In the genomic region with DNA sequence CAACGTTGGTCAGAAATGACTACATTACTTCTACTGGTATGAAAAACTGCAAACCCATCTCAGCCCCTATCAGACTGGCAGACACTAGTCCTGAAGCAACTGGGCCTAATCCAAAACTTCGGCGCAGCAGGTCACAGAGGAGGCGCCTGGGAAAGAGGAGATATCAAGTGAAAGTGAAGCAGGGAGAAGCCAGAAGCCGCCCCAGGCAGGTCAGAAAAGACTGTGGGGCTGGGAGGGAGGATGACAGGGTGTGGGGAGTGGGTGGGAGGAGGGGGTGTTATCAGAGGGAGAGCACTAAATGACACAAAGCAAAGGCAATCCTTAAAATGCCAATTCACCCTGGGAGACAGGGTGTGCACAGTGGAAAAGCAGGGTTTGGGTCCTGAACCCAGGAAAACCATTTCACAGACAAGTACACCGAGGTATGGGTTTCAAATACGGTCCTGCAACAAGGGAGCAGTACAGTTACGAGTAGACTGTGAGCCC, we compare ENCODE assay signal across 8 cellular contexts. TPM values are rescaled to one million over a fixed set of nuclear protein-coding genes. Genes with fewer than 3 reads are reported as not detected.
DNase-seq lines count a peak whose midpoint lies in the region; ATAC-seq and TF ChIP-seq lines count a peak whose summit lies in the region.

No MANE protein-coding gene starts in this region.

- H3K9me3 Mint-ChIP-seq in CD4-positive, CD25-positive, alpha-beta regulatory T cell, result no peaks in the 10 kb centered on the region

- peaks cover 16% of the 10 kb centered on the region for H3K4me1 ChIP-seq in CD4-positive, CD25-positive, alpha-beta regulatory T cell (ENCODE audit: control insufficient read depth, insufficient read depth, low read length, poor library complexity, severe bottlenecking)
- H3K4me1 ChIP-seq in adipocyte (ENCODE audit: control insufficient read depth, insufficient read depth, low read length) (peaks cover 31% of the 10 kb centered on the region), iPS-18a (ENCODE audit: control insufficient read depth, low read depth, low read length) (peaks cover 30% of the 10 kb centered on the region)

- peaks cover 18% of the 10 kb centered on the region for H3K36me3 Mint-ChIP-seq in CD4-positive, CD25-positive, alpha-beta regulatory T cell

- H3K27me3 Mint-ChIP-seq in CD4-positive, CD25-positive, alpha-beta regulatory T cell, result peaks cover 8% of the 10 kb centered on the region

- no peak for ATAC-seq in CD4-positive, CD25-positive, alpha-beta regulatory T cell (ENCODE audit: low read depth in 2 of 2)

- DNase-seq in CD4-positive, CD25-positive, alpha-beta regulatory T cell, result peak in 1 of 3 donors; percentile 2
- DNase-seq in LNCaP clone FGC (ENCODE audit: low read depth) (no peak), adipocyte (ENCODE audit: low read depth) (peak; percentile 56), COLO829 (ENCODE audit: low spot score) (no peak), HPDE6-E6E7 (ENCODE audit: extremely low spot score) (no peak), SW 1271 (lab: John Stamatoyannopoulos, UW) (no peak)
- peak; percentile 9 to 24 for DNase-seq in stimulated activated CD4-positive, alpha-beta T cell treated with anti-CD3 and anti-CD28 coated beads, Interleukin-2, amount 100 ng/mL, for 24 hours

- H3K4me3 ChIP-seq in CD4-positive, CD25-positive, alpha-beta regulatory T cell (ENCODE audit: low read depth, low read length), result peak overlapping the region; percentile 87
- H3K4me3 ChIP-seq in LNCaP clone FGC (ENCODE audit: low read depth, low read length) (peak overlapping the region; percentile 87), adipocyte (ENCODE audit: low read length) (peak overlapping the region; percentile 89), iPS-18a (ENCODE audit: low read length) (peak overlapping the region; percentile 90)

- peak overlapping the region; percentile 92 for H3K9ac ChIP-seq in adipocyte (ENCODE audit: low read length)
- H3K9ac ChIP-seq in iPS-18a (ENCODE audit: low read length), result peak overlapping the region; percentile 86

- TF ChIP-seq CTCF in LNCaP clone FGC (IDR thresholded peaks at IDR 0.05; ENCODE audit: control insufficient read depth, extremely low read depth, insufficient read depth), result no peak

- no peaks in the 10 kb centered on the region for H3K9me3 ChIP-seq in CD4-positive, CD25-positive, alpha-beta regulatory T cell (ENCODE audit: control insufficient read depth in 2 of 2, low read length in 2 of 2)
- H3K9me3 ChIP-seq in adipocyte (ENCODE audit: control insufficient read depth, low read length), result no peaks in the 10 kb centered on the region
- H3K9me3 ChIP-seq in iPS-18a (ENCODE audit: control insufficient read depth, low read depth, low read length), result no peaks in the 10 kb centered on the region

- peaks cover 18 to 49% (median 32%) of the 10 kb centered on the region in 4 donors for H3K4me1 Mint-ChIP-seq in CD4-positive, CD25-positive, alpha-beta regulatory T cell

- peaks cover 3% of the 10 kb centered on the region for H3K36me3 ChIP-seq in CD4-positive, CD25-positive, alpha-beta regulatory T cell (ENCODE audit: control insufficient read depth, insufficient read depth, low read length)
- peaks cover 3% of the 10 kb centered on the region for H3K36me3 ChIP-seq in adipocyte (ENCODE audit: control insufficient read depth, insufficient read depth, low read length, severe bottlenecking)
- H3K36me3 ChIP-seq in iPS-18a (ENCODE audit: control insufficient read depth, low read depth, low read length), result no peaks in the 10 kb centered on the region

- H3K4me3 Mint-ChIP-seq in CD4-positive, CD25-positive, alpha-beta regulatory T cell, result peak overlapping the region; percentile 90 to 97 (median 92)

- peak overlapping the region; percentile 87 for H3K27ac ChIP-seq in CD4-positive, CD25-positive, alpha-beta regulatory T cell (ENCODE audit: insufficient read depth, low read length, poor library complexity, severe bottlenecking)
- peak overlapping the region; percentile 60 for H3K27ac ChIP-seq in iPS-18a (ENCODE audit: low read length)

- peak overlapping the region; percentile 92 to 95 (median 93) for H3K27ac Mint-ChIP-seq in CD4-positive, CD25-positive, alpha-beta regulatory T cell

- no peaks in the 10 kb centered on the region for H3K27me3 ChIP-seq in CD4-positive, CD25-positive, alpha-beta regulatory T cell (ENCODE audit: control insufficient read depth, insufficient read depth, low read length)
- H3K27me3 ChIP-seq in adipocyte (replicated peaks; ENCODE audit: control insufficient read depth, insufficient read depth, low read length) (no peaks in the 10 kb centered on the region), iPS-18a (ENCODE audit: control insufficient read depth, insufficient read depth, low read length) (no peaks in the 10 kb centered on the region)

RNA-seq across cellular contexts. Expression of a gene that starts 0.7 kb away (rescaled TPM):
- total RNA-seq in CD4-positive, CD25-positive, alpha-beta regulatory T cell, result 31.5 TPM
- polyA plus RNA-seq in CD4-positive, CD25-positive, alpha-beta regulatory T cell, result 10 to 100 TPM; 42.3 to 63.2 (median 52.1) TPM

Comparison
In these comparisons a context has a peak if more than half of its experiments do, and no peak if none do; other contexts are left out.
1. DNase-seq: peak in adipocyte (single experiment) and stimulated activated CD4-positive, alpha-beta T cell treated with anti-CD3 and anti-CD28 coated beads, Interleukin-2, amount 100 ng/mL, for 24 hours (2 of 2); none in LNCaP clone FGC (single experiment), COLO829 (single experiment), HPDE6-E6E7 (single experiment) and SW 1271 (0 of 2).
2. Peak in every context shown above with its lines, with median percentiles within 50 percentile points of each other: H3K4me3 ChIP-seq.